10 cellular contexts compared by ENCODE assay signal in the genomic region with DNA sequence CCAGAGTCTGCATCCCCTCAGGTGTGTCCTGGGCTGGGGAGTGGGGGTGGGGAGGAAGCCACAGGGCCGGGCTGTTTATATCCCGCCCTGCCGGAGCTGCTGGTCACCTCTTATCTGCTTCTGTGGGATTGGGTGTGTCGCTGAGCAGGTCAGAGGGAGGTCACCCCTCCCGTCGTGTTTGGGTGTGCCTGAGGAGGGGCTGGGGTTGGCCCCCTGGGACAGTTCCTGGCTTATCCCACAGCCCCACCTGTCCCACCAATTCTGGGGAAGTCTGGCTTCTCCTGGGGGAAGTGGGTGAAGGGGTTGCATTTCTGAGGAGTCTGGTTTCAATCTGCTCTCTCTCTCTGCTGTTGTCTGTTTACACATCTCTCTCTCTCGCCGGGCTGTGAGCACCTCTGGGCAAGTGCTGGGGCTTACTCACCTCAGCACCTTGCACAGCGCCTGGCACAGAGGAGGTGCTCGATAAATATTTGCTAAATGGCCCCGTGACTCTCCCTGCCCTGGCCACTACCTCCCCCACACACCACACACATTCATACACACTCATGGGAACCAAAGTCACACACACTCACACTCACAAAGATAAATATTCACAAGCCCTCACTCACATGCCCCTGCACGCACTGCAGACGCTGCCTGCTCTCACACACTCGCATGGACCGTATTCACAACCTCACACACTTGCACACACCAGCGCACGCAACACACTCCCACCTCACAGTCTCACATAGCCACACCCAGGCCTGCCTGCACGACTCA. TPM values are rescaled to one million over a fixed set of nuclear protein-coding genes. Genes with fewer than 3 reads are reported as not detected.
DNase-seq lines count a peak whose midpoint lies in the region; ATAC-seq, FAIRE-seq and TF ChIP-seq lines count a peak whose summit lies in the region.
"Had no signal": no experiment of that assay in that cellular context is flagged by ENCODE, and none has a peak within 500 bp of the region (broad histone marks: within the 10 kb centered on the region; RNA-seq: fewer than 3 reads in every experiment).

No MANE protein-coding gene starts in this region.

- no peaks in the 10 kb centered on the region for H3K36me3 Mint-ChIP-seq in HFFc6 (ENCODE audit: low read depth)
- H3K36me3 Mint-ChIP-seq: memory B cell had no signal

- H3K27ac Mint-ChIP-seq in HFFc6, result no peak overlapping the region
- H3K27ac Mint-ChIP-seq: memory B cell had no signal

- H3K4me3 ChIP-seq in kidney (ENCODE audit: low read length in 2 of 2), result no peak overlapping the region

- no peak for ATAC-seq in HG03108 (IDR thresholded peaks at IDR 0.05; ENCODE audit: unreplicated experiment)

- no peak for FAIRE-seq in kidney (lab: Jason Lieb, UNC)
- no peak for FAIRE-seq in urothelium cell line (lab: Jason Lieb, UNC)

- H3K4me1 ChIP-seq in kidney (ENCODE audit: control insufficient read depth in 1 of 2, insufficient read depth in 1 of 2, low read depth in 1 of 2, low read length in 2 of 2), result peaks cover 5 to 20% of the 10 kb centered on the region in 2 donors

- H3K27ac ChIP-seq in kidney (ENCODE audit: low read depth in 2 of 2, low read length in 2 of 2), result peak overlapping the region; percentile 12 to 88

- intact Hi-C loops in kidney (cut with DNase I), result no loop called here

- H3K27me3 Mint-ChIP-seq in HFFc6 (ENCODE audit: insufficient read depth), result peaks cover 25% of the 10 kb centered on the region

- H3K36me3 ChIP-seq in kidney (ENCODE audit: control insufficient read depth in 1 of 2, insufficient read depth in 2 of 2, low read length in 2 of 2), result peaks cover 7 to 20% of the 10 kb centered on the region in 2 donors

- H3K9ac ChIP-seq in kidney (ENCODE audit: low read length in 2 of 2), result no peak overlapping the region

- H3K9me3 Mint-ChIP-seq in HFFc6, result no peaks in the 10 kb centered on the region
- H3K9me3 Mint-ChIP-seq: memory B cell had no signal

- TF ChIP-seq CTCF in kidney (IDR thresholded peaks at IDR 0.05; ENCODE audit: borderline replicate concordance, extremely low read depth, insufficient read depth) (no peak), HFFc6 (IDR thresholded peaks at IDR 0.05) (no peak)

- no peak overlapping the region for H3K4me3 Mint-ChIP-seq in HFFc6
- H3K4me3 Mint-ChIP-seq: memory B cell had no signal

- peak; percentile 35 for DNase-seq in NK-92 treated with Interleukin-12 subunit alpha and Interleukin-12 subunit beta, amount 100 ng/mL, for 24 hours (lab: John Stamatoyannopoulos, UW)
- DNase-seq in NK-92 (lab: John Stamatoyannopoulos, UW; ENCODE audit: unreplicated experiment) (no peak), SHP77 (lab: John Stamatoyannopoulos, UW) (peak; percentile 65 to 81), kidney (peak; percentile 89), urothelium cell line (ENCODE audit: low spot score) (peak; percentile 42), HPDE6-E6E7 (ENCODE audit: extremely low spot score) (no peak), HFFc6 (no peak)
- DNase-seq: activated CD4-positive, alpha-beta T cell treated with anti-CD3 and anti-CD28 coated beads for 1 hour had no signal

- no peaks in the 10 kb centered on the region for H3K9me3 ChIP-seq in kidney (ENCODE audit: control insufficient read depth in 1 of 2, low read length in 2 of 2)

- H3K4me1 Mint-ChIP-seq in HFFc6 (ENCODE audit: low read depth), result peaks cover 36% of the 10 kb centered on the region
- H3K4me1 Mint-ChIP-seq: memory B cell had no signal

RNA-seq across cellular contexts. Expression of a gene that starts 8.3 kb away (rescaled TPM):
- total RNA-seq in kidney, result 400 TPM
- polyA plus RNA-seq in kidney (ENCODE audit: insufficient read depth, low read depth, low replicate concordance), result 81.8 TPM
- under 1 TPM in 2 of 6 experiments, not detected in 4; 0.09 TPM for total RNA-seq in HFFc6 (2021; fragmentation: NEBNext Ultra II Directional; extraction: Animal tissue kit (Norgen Biotek cat#: 25700))

RNA-seq across cellular contexts. Expression of a gene that starts 36.2 kb away (rescaled TPM):
- total RNA-seq in kidney, result 54.6 TPM
- polyA plus RNA-seq in kidney (ENCODE audit: insufficient read depth, low read depth, low replicate concordance), result 48.7 TPM
- 10 to 100 TPM; 66.6 to 82.5 (median 76.4) TPM for total RNA-seq in HFFc6 (2021; fragmentation: NEBNext Ultra II Directional; extraction: Animal tissue kit (Norgen Biotek cat#: 25700))

Comparison
In these comparisons a context has a peak if more than half of its experiments do, and no peak if none do; other contexts are left out.
1. DNase-seq: peak in NK-92 treated with Interleukin-12 subunit alpha and Interleukin-12 subunit beta, amount 100 ng/mL, for 24 hours (single experiment), SHP77 (2 of 2), kidney (single experiment) and urothelium cell line (single experiment); none in NK-92 (single experiment), HPDE6-E6E7 (single experiment) and HFFc6 (single experiment).
2. RNA of a gene that starts 8.3 kb away (total RNA-seq): 400 TPM in kidney (single experiment); 0.09 TPM in HFFc6; every median in the first group is over 100 times any median in the second.